8 cellular contexts compared by ENCODE assay signal in the genomic region with DNA sequence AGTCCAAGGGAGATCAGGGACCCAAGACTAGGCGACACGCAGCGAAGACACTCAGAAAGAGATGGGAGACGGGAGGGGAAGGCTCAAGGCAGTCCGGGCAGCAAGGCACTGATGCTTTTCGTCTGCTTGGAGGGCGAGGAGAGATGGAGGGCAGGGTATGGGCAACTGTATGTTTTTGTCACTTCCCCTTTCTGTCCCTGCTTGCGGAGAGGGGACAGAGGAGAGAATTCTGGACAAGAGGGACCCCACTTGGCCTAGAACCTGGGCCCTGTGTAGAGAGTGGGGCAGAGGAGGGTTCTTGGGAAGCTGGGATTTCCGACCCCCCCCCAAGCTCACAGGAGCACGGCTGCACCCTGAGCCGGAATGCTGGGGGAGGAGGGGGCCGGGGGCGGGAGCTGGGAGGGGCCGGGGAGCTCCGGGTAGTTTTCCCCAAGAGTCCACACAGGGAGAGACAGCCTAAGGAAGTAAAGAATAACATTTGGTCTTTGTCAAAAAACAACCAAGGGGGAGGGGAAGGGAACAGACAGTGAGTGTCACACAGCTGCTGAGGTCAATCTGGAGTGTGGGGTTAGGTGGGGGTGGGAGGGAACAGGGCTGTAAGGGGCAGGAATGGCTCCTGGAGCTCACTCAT. TPM values are rescaled to one million over a fixed set of nuclear protein-coding genes. Genes with fewer than 3 reads are reported as not detected.
A peak's percentile ranks its signal among the peaks of the same experiment; 100 is the strongest.
DNase-seq lines count a peak whose midpoint lies in the region; ATAC-seq and TF ChIP-seq lines count a peak whose summit lies in the region.

No MANE protein-coding gene starts in this region.

- H3K4me3 Mint-ChIP-seq in CD8-positive, alpha-beta T cell = peak overlapping the region; percentile 96
- peak overlapping the region; percentile 93 to 100 (median 97) for H3K4me3 Mint-ChIP-seq in naive thymus-derived CD8-positive, alpha-beta T cell

- ATAC-seq in CD8-positive, alpha-beta T cell = no peak
- no peak for ATAC-seq in naive thymus-derived CD8-positive, alpha-beta T cell
- ATAC-seq in HG02852 (IDR thresholded peaks at IDR 0.05; ENCODE audit: unreplicated experiment) = no peak

- peak overlapping the region; percentile 74 for H3K27ac ChIP-seq in CD8-positive, alpha-beta T cell (ENCODE audit: low read depth, low read length)
- peak overlapping the region; percentile 96 for H3K27ac ChIP-seq in cingulate gyrus (ENCODE audit: low read depth, low read length)

- peak overlapping the region; percentile 96 for H3K4me3 ChIP-seq in CD8-positive, alpha-beta T cell (ENCODE audit: low read depth, low read length)

- no peak for TF ChIP-seq CTCF in CD8-positive, alpha-beta T cell (IDR thresholded peaks at IDR 0.05)
- TF ChIP-seq CTCF in GM13977 (IDR thresholded peaks at IDR 0.05; ENCODE audit: extremely low read depth, insufficient read depth, missing control alignments) = no peak

- H3K4me1 ChIP-seq in CD8-positive, alpha-beta T cell (ENCODE audit: insufficient read depth, low read length) = peaks cover 41% of the 10 kb centered on the region

- CTCF ChIA-PET in CD8-positive, alpha-beta T cell (lab: Charles Lee) = interaction anchor here (0.7 to 9.8 kb wide), 17 partner anchors 13 to 268 kb away, joined by 3 to 210 read pairs (median 5); a partner anchor contains a TSS

- DNase-seq in CD8-positive, alpha-beta T cell = no peak
- DNase-seq in NCI-H2227 treated with DMSO at 0.1 percent for 48 hours (lab: John Stamatoyannopoulos, UW) (peak; percentile 45), NCI-H345 treated with DMSO at 0.1 percent for 48 hours (lab: John Stamatoyannopoulos, UW; ENCODE audit: unreplicated experiment) (no peak), GM13977 (ENCODE audit: low spot score) (no peak), activated gamma-delta T cell treated with Interleukin-2 at 50 U/mL for 16 hours (no peak)
- no peak for DNase-seq in naive thymus-derived CD8-positive, alpha-beta T cell

- H3K9me3 Mint-ChIP-seq in CD8-positive, alpha-beta T cell = no peaks in the 10 kb centered on the region
- no peaks in the 10 kb centered on the region for H3K9me3 Mint-ChIP-seq in naive thymus-derived CD8-positive, alpha-beta T cell

- intact Hi-C loops in CD8-positive, alpha-beta T cell (cut with DNase I, micrococcal nuclease) = no loop called here

- no peaks in the 10 kb centered on the region for H3K27me3 Mint-ChIP-seq in CD8-positive, alpha-beta T cell (ENCODE audit: low read depth)
- peaks cover 0 to 3% (median 0%) of the 10 kb centered on the region in 5 donors for H3K27me3 Mint-ChIP-seq in naive thymus-derived CD8-positive, alpha-beta T cell

- no peak overlapping the region for H3K27ac Mint-ChIP-seq in CD8-positive, alpha-beta T cell
- peak overlapping the region in 7 of 10 donors; percentile 81 to 99 (median 97) for H3K27ac Mint-ChIP-seq in naive thymus-derived CD8-positive, alpha-beta T cell

- POLR2A ChIA-PET in CD8-positive, alpha-beta T cell (lab: Charles Lee) = interaction anchor here (0.6 to 5.2 kb wide), 23 partner anchors 10 to 155 kb away, joined by 3 to 58 read pairs (median 5); a partner anchor contains a TSS
- POLR2A ChIA-PET in naive thymus-derived CD8-positive, alpha-beta T cell (lab: Charles Lee) = interaction anchor here (0.7 to 9.8 kb wide), 26 partner anchors 7 to 1025 kb away, joined by 3 to 333 read pairs (median 18); a partner anchor contains a TSS

- in situ Hi-C loops in GM13977 (cut with MboI; ENCODE audit: low pct_unique_long_range_greater_than_20kb, low sequenced_read_pairs, unreplicated experiment) = no loop called here

- no peaks in the 10 kb centered on the region for H3K9me3 ChIP-seq in CD8-positive, alpha-beta T cell (ENCODE audit: low read length)

- H3K4me1 Mint-ChIP-seq in CD8-positive, alpha-beta T cell (ENCODE audit: low read depth) = peaks cover 39% of the 10 kb centered on the region
- peaks cover 21 to 41% (median 31%) of the 10 kb centered on the region in 4 donors for H3K4me1 Mint-ChIP-seq in naive thymus-derived CD8-positive, alpha-beta T cell

- H3K36me3 ChIP-seq in CD8-positive, alpha-beta T cell (ENCODE audit: insufficient read depth, low read length) = peaks cover 32% of the 10 kb centered on the region

- H3K27me3 ChIP-seq in CD8-positive, alpha-beta T cell (ENCODE audit: insufficient read depth, low read length) = no peaks in the 10 kb centered on the region

- H3K36me3 Mint-ChIP-seq in CD8-positive, alpha-beta T cell = peaks cover 23% of the 10 kb centered on the region
- H3K36me3 Mint-ChIP-seq in naive thymus-derived CD8-positive, alpha-beta T cell = peaks cover 4 to 7% (median 7%) of the 10 kb centered on the region in 3 donors

RNA-seq across cellular contexts. Expression of a gene that starts 1.8 kb away (rescaled TPM):
- total RNA-seq in CD8-positive, alpha-beta T cell = 100 to 1,000 TPM; 244 to 254 TPM
- 100 to 1,000 TPM; 447 to 454 TPM for total RNA-seq in naive thymus-derived CD8-positive, alpha-beta T cell
- polyA plus RNA-seq in naive thymus-derived CD8-positive, alpha-beta T cell = 100 to 1,000 TPM; 131 to 180 (median 153) TPM

RNA-seq across cellular contexts. Expression of a gene that starts 2.0 kb away (rescaled TPM):
- under 1 TPM; 0.30 to 0.53 TPM for total RNA-seq in CD8-positive, alpha-beta T cell
- 1 to 10 TPM; 2.5 to 3.6 TPM for total RNA-seq in naive thymus-derived CD8-positive, alpha-beta T cell
- polyA plus RNA-seq in naive thymus-derived CD8-positive, alpha-beta T cell = under 1 TPM; 0.60 to 0.95 (median 0.61) TPM

RNA-seq across cellular contexts. Expression of a gene that starts 10.5 kb away (rescaled TPM):
- total RNA-seq in CD8-positive, alpha-beta T cell = 10 to 100 TPM; 30.2 to 30.5 TPM
- total RNA-seq in naive thymus-derived CD8-positive, alpha-beta T cell = 100 to 1,000 TPM; 102 to 118 TPM
- polyA plus RNA-seq in naive thymus-derived CD8-positive, alpha-beta T cell = under 1 TPM in 1 of 3 donors, not detected in 2; 0.42 TPM

RNA-seq across cellular contexts. Expression of a gene that starts 18.0 kb away (rescaled TPM):
- total RNA-seq in CD8-positive, alpha-beta T cell = 1 to 10 TPM; 7.9 to 8.0 TPM
- total RNA-seq in naive thymus-derived CD8-positive, alpha-beta T cell = 10 to 100 TPM in 1 of 2 experiments, 1 to 10 TPM in 1; 8.3 to 12.5 TPM
- 1 to 10 TPM in 1 of 3 donors, under 1 TPM in 2; 0.25 to 1.3 (median 0.64) TPM for polyA plus RNA-seq in naive thymus-derived CD8-positive, alpha-beta T cell

RNA-seq across cellular contexts. Expression of a gene that starts 28.2 kb away (rescaled TPM):
- 10 to 100 TPM; 10.3 to 10.5 TPM for total RNA-seq in CD8-positive, alpha-beta T cell
- total RNA-seq in naive thymus-derived CD8-positive, alpha-beta T cell = 10 to 100 TPM; 13.0 to 16.4 TPM
- polyA plus RNA-seq in naive thymus-derived CD8-positive, alpha-beta T cell = 10 to 100 TPM; 16.0 to 21.0 (median 20.0) TPM
